In genomic region chr4:53672873-53673272, GRCh38 we compare ENCODE assay signal across 31 cellular contexts.
"Had no signal": no experiment of that assay in that cellular context is flagged by ENCODE, and none has a peak within 500 bp of the region (broad histone marks: within the 10 kb centered on the region; RNA-seq: fewer than 3 reads in every experiment).

No MANE protein-coding gene starts in this region.

- ATAC-seq: activated CD8-positive, alpha-beta T cell treated with anti-CD3 and anti-CD28 coated beads for 36 hours; activated naive CD4-positive, alpha-beta T cell treated with anti-CD3 and anti-CD28 coated beads, Interleukin-2, amount 50 U/mL, for 72 hours; activated T-cell treated with anti-CD3 and anti-CD28 coated beads, Interleukin-2, amount 50 U/mL, for 4 hours; activated T-cell treated with anti-CD3 and anti-CD28 coated beads, Interleukin-2, amount 50 U/mL, for 72 hours; activated T-helper 17 cell treated with anti-CD3 and anti-CD28 coated beads, Interleukin-2, amount 50 U/mL, for 72 hours; body of pancreas had no signal

- H3K27ac ChIP-seq: adrenal gland, brain microvascular endothelial cell, breast epithelium, VCaP had no signal

- H3K9me3 ChIP-seq: adrenal gland, body of pancreas, breast epithelium had no signal

- H3K36me3 ChIP-seq: adrenal gland, brain microvascular endothelial cell, breast epithelium had no signal

- H3K4me3 ChIP-seq: adrenal gland, body of pancreas, breast epithelium had no signal

- H3K4me1 ChIP-seq: breast epithelium had no signal

- DNase-seq: activated B cell treated with CpG ODN at 0.5 μM for 24 hours; activated CD4-positive, alpha-beta memory T cell treated with anti-CD3 and anti-CD28 coated beads for 36 hours; activated CD4-positive, alpha-beta T cell treated with anti-CD3 and anti-CD28 coated beads for 4 hours; activated CD4-positive, alpha-beta T cell treated with anti-CD3 and anti-CD28 coated beads, Interleukin-2, amount 10 ng/mL, durations not matched to agents 24 days and 14 days; activated CD4-positive, alpha-beta T cell treated with anti-CD3 and anti-CD28 coated beads, Interleukin-2, amount 50 U/mL, for 1 hour; activated CD4-positive, alpha-beta T cell treated with anti-CD3 and anti-CD28 coated beads, Interleukin-2, amount 50 U/mL, for 4 hours; activated CD4-positive, CD25-positive, alpha-beta regulatory T cell treated with anti-CD3 and anti-CD28 coated beads, Interleukin-2, amount 50 U/mL, for 72 hours; activated CD8-positive, alpha-beta memory T cell treated with anti-CD3 and anti-CD28 coated beads, Interleukin-2, amount 50 U/mL, for 4 hours; activated CD8-positive, alpha-beta T cell treated with anti-CD3 and anti-CD28 coated beads for 36 hours; activated effector memory CD4-positive, alpha-beta T cell treated with anti-CD3 and anti-CD28 coated beads, Interleukin-2, amount 50 U/mL, for 16 hours; activated gamma-delta T cell treated with Interleukin-2 at 50 U/mL for 16 hours; activated naive CD4-positive, alpha-beta T cell; activated naive CD4-positive, alpha-beta T cell treated with anti-CD3 and anti-CD28 coated beads for 36 hours; activated naive CD4-positive, alpha-beta T cell treated with anti-CD3 and anti-CD28 coated beads, Interleukin-2, amount 50 U/mL, for 16 hours; activated naive CD8-positive, alpha-beta T cell treated with anti-CD3 and anti-CD28 coated beads for 36 hours; activated T-cell treated with anti-CD3 and anti-CD28 coated beads for 4 hours; activated T-cell treated with anti-CD3 and anti-CD28 coated beads, Interleukin-2, amount 50 U/mL, for 1 hour; activated T-cell treated with anti-CD3 and anti-CD28 coated beads, Interleukin-2, amount 50 U/mL, for 4 hours; activated T-cell treated with anti-CD3 and anti-CD28 coated beads, Interleukin-2, amount 50 U/mL, for 72 hours; adrenal gland; amniotic stem cell; aorta; body of pancreas; brain microvascular endothelial cell; central memory CD4-positive, alpha-beta T cell; T-helper 2 cell; T-helper 9 cell had no signal
